ENCODE assay signal across 7 cellular contexts in the genomic region with DNA sequence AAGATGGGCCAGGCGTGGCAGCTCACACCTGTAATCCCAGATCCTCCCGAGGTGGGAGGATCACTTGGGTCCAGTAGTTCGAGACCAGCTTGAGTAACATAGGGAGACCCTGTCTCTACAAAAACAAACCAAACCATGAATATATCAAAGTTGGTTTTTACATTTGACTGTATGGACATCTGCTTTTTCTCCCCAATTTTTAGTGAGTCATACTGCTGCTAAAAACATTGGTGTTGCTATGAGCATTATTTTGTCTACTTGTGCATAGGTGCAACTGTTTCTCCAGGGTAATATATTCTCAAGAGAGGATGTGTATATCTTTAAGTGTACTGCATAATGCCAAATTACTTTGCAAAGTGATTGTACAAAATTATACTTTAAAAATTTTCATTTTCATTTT. TPM values are rescaled to one million over a fixed set of nuclear protein-coding genes. Genes with fewer than 3 reads are reported as not detected.
DNase-seq lines count a peak whose midpoint lies in the region; ATAC-seq and TF ChIP-seq lines count a peak whose summit lies in the region.

No MANE protein-coding gene starts in this region.

- H3K27ac Mint-ChIP-seq in T-cell (no peak overlapping the region), CD14-positive monocyte (peak overlapping the region in 1 of 7 donors; percentile 92)
- peak overlapping the region; percentile 93 for H3K27ac Mint-ChIP-seq in stimulated activated effector memory CD8-positive, alpha-beta T cell treated with anti-CD3 and anti-CD28 coated beads, Interleukin-12 subunit alpha, Interleukin-12 subunit beta, amount 100 ng/mL, for 72 hours

- no peaks in the 10 kb centered on the region for H3K9me3 Mint-ChIP-seq in T-cell
- H3K9me3 Mint-ChIP-seq in stimulated activated effector memory CD8-positive, alpha-beta T cell treated with anti-CD3 and anti-CD28 coated beads, Interleukin-12 subunit alpha, Interleukin-12 subunit beta, amount 100 ng/mL, for 72 hours = no peaks in the 10 kb centered on the region
- peaks cover 0 to 2% (median 0%) of the 10 kb centered on the region in 7 donors for H3K9me3 Mint-ChIP-seq in CD14-positive monocyte

- peaks cover 4% of the 10 kb centered on the region for H3K36me3 Mint-ChIP-seq in T-cell
- peaks cover 22% of the 10 kb centered on the region for H3K36me3 Mint-ChIP-seq in stimulated activated effector memory CD8-positive, alpha-beta T cell treated with anti-CD3 and anti-CD28 coated beads, Interleukin-12 subunit alpha, Interleukin-12 subunit beta, amount 100 ng/mL, for 72 hours
- H3K36me3 Mint-ChIP-seq in CD14-positive monocyte = peaks cover 2 to 9% of the 10 kb centered on the region in 2 donors

- CTCF ChIA-PET in T-cell (lab: Charles Lee) = no interaction called here

- no peaks in the 10 kb centered on the region for H3K27me3 Mint-ChIP-seq in T-cell
- H3K27me3 Mint-ChIP-seq in CD14-positive monocyte (ENCODE audit: low read depth in 3 of 3) = peaks cover 0 to 2% (median 0%) of the 10 kb centered on the region in 3 donors

- peak overlapping the region; percentile 95 for H3K4me3 ChIP-seq in HFF-Myc (replicated peaks; ENCODE audit: low read depth, low read length)
- H3K4me3 ChIP-seq in foreskin fibroblast (ENCODE audit: low read depth in 1 of 2, low read length in 2 of 2) = peak overlapping the region; percentile 56 to 98

- H3K4me1 Mint-ChIP-seq in T-cell = peaks cover 29 to 36% (median 34%) of the 10 kb centered on the region in 3 donors
- peaks cover 8% of the 10 kb centered on the region for H3K4me1 Mint-ChIP-seq in stimulated activated effector memory CD8-positive, alpha-beta T cell treated with anti-CD3 and anti-CD28 coated beads, Interleukin-12 subunit alpha, Interleukin-12 subunit beta, amount 100 ng/mL, for 72 hours
- H3K4me1 Mint-ChIP-seq in CD14-positive monocyte = peaks cover 25% of the 10 kb centered on the region

- TF ChIP-seq CTCF in HFF-Myc (IDR thresholded peaks at IDR 0.05; ENCODE audit: low read depth, low read length, missing control alignments) = no peak
- no peak for TF ChIP-seq CTCF in foreskin fibroblast (IDR thresholded peaks at IDR 0.05; ENCODE audit: low read depth, low read length)
- TF ChIP-seq CTCF in CD14-positive monocyte (IDR thresholded peaks at IDR 0.05) = no peak

- intact Hi-C loops in CD14-positive monocyte (cut with micrococcal nuclease) = loop anchor here (5.0 kb wide), 2 partner anchors 67 to 78 kb away; no protein-coding TSS in a partner anchor

- POLR2A ChIA-PET in T-cell (lab: Charles Lee) = interaction anchor here in 1 of 2 donors (0.6 kb wide), 2 partner anchors 119 to 437 kb away, joined by 4 read pairs; no protein-coding TSS in a partner anchor

- H3K4me3 Mint-ChIP-seq in T-cell (peak overlapping the region; percentile 46 to 88 (median 51)), CD14-positive monocyte (no peak overlapping the region)
- H3K4me3 Mint-ChIP-seq in stimulated activated effector memory CD8-positive, alpha-beta T cell treated with anti-CD3 and anti-CD28 coated beads, Interleukin-12 subunit alpha, Interleukin-12 subunit beta, amount 100 ng/mL, for 72 hours = peak overlapping the region; percentile 80

- no peak for ATAC-seq in T-cell (replicated peaks in 1 of 4)
- no peak for ATAC-seq in stimulated activated effector memory CD8-positive, alpha-beta T cell treated with anti-CD3 and anti-CD28 coated beads, Interleukin-12 subunit alpha, Interleukin-12 subunit beta, amount 100 ng/mL, for 72 hours
- ATAC-seq in GM18909 (IDR thresholded peaks at IDR 0.05; ENCODE audit: poor library complexity, unreplicated experiment) = no peak

- DNase-seq in HFF-Myc (ENCODE audit: extremely low read depth, low read depth) = no peak
- DNase-seq in T-cell = no peak
- DNase-seq in foreskin fibroblast = peak in 1 of 2 donors; percentile 6
- DNase-seq in stimulated activated effector memory CD8-positive, alpha-beta T cell treated with anti-CD3 and anti-CD28 coated beads, Interleukin-12 subunit alpha, Interleukin-12 subunit beta, amount 100 ng/mL, for 72 hours (ENCODE audit: low spot score in 2 of 2) = no peak
- no peak for DNase-seq in activated gamma-delta T cell (lab: John Stamatoyannopoulos, UW)
- no peak for DNase-seq in CD14-positive monocyte (ENCODE audit: low spot score)

RNA-seq across cellular contexts. Expression of a gene that starts 0.8 kb away (rescaled TPM):
- total RNA-seq in T-cell = 10 to 100 TPM; 79.0 to 97.6 (median 91.9) TPM
- polyA plus RNA-seq in CD14-positive monocyte = 10 to 100 TPM; 67.5 to 78.3 TPM

Comparison
In these comparisons a context has a peak if more than half of its experiments do, and no peak if none do; other contexts are left out.
1. H3K4me3 Mint-ChIP-seq: peak in T-cell (3 of 3) and stimulated activated effector memory CD8-positive, alpha-beta T cell treated with anti-CD3 and anti-CD28 coated beads, Interleukin-12 subunit alpha, Interleukin-12 subunit beta, amount 100 ng/mL, for 72 hours (single experiment); none in CD14-positive monocyte (0 of 2).